Comparison of ENCODE assay signal across 8 cellular contexts in the genomic region with DNA sequence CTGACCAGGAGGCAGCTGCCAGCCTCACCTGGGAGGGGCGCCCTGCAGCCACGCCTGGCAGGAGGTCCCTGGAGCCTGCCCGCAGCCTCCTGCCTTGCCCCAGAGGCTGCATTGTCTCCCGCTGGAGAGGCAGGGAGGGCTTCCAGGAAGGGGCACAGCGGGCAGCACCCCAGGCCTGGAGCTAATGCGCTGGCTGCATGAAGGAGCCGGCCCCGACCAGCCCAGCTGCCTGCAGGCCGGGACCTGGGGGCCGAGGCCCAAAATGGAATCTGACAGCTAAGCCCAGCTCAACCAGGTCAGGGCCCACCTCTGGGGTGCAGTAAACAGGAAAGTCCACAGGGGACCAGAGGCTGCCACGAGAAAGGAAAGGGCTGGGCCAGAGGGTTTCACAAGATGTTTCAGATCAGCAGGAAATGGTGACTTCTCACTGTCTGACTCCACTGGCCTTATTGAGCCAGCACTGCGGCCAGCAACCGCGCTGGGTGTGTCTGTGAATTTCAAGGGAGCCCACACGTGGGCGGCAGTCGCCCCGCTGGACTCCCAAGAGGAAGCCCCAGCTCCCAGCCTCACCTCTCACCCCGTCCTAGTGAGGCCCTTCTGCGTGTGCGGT. TPM values are rescaled to one million over a fixed set of nuclear protein-coding genes. Genes with fewer than 3 reads are reported as not detected.
DNase-seq lines count a peak whose midpoint lies in the region; ATAC-seq, FAIRE-seq and TF ChIP-seq lines count a peak whose summit lies in the region.

No MANE protein-coding gene starts in this region.

- no peaks in the 10 kb centered on the region for H3K27me3 ChIP-seq in muscle layer of colon (ENCODE audit: control insufficient read depth in 1 of 2, insufficient read depth in 2 of 2, low read length in 2 of 2)

- ATAC-seq in HG03354 (IDR thresholded peaks at IDR 0.05; ENCODE audit: poor library complexity, severe bottlenecking, unreplicated experiment) = peak; percentile 68
- ATAC-seq in GM18858 (IDR thresholded peaks at IDR 0.05; ENCODE audit: unreplicated experiment) = no peak

- peak overlapping the region; percentile 78 for H3K27ac ChIP-seq in muscle layer of colon (ENCODE audit: low read depth, low read length)

- H3K9me3 ChIP-seq in muscle layer of colon (ENCODE audit: low read length) = no peaks in the 10 kb centered on the region

- no peaks in the 10 kb centered on the region for H3K36me3 ChIP-seq in muscle layer of colon (ENCODE audit: insufficient read depth, low read length)

- H3K9ac ChIP-seq in muscle layer of colon (ENCODE audit: low read length) = no peak overlapping the region

- H3K4me1 ChIP-seq in muscle layer of colon (ENCODE audit: insufficient read depth, low read length) = peaks cover 57% of the 10 kb centered on the region

- DNase-seq in GF-D8 (lab: John Stamatoyannopoulos, UW) = peak; percentile 52
- DNase-seq in cardiac fibroblast (ENCODE audit: low read depth in 2 of 2) = peak; percentile 81 to 89
- no peak for DNase-seq in COR-L47 (lab: John Stamatoyannopoulos, UW)
- DNase-seq in frontal cortex (ENCODE audit: low spot score in 2 of 2) = no peak
- DNase-seq in KBM-7 = no peak

- FAIRE-seq in frontal cortex (lab: Jason Lieb, UNC) = no peak

- H3K4me3 ChIP-seq in cardiac fibroblast (replicated peaks in 1 of 2; ENCODE audit: low read depth in 2 of 2, low read length in 2 of 2) (no peak overlapping the region), muscle layer of colon (ENCODE audit: low read depth in 1 of 2, low read length in 2 of 2) (no peak overlapping the region)

- in situ Hi-C loops in KBM-7 (cut with MboI; ENCODE audit: low pct_unique_long_range_greater_than_20kb, low sequenced_read_pairs) = no loop called here

- TF ChIP-seq CTCF in cardiac fibroblast (IDR thresholded peaks at IDR 0.05; ENCODE audit: low read depth, low read length) = peak; percentile 34

RNA-seq across cellular contexts. Expression of a gene that starts 18.6 kb away (rescaled TPM):
- 15.9 TPM for total RNA-seq in frontal cortex

Comparison
In these comparisons a context has a peak if more than half of its experiments do, and no peak if none do; other contexts are left out.
1. DNase-seq: peak in GF-D8 (single experiment) and cardiac fibroblast (2 of 2); none in COR-L47 (single experiment), frontal cortex (0 of 2) and KBM-7 (single experiment).